Comparison of ENCODE assay signal across 8 cellular contexts in genomic region chr13:91313103-91313502, GRCh38. TPM values are rescaled to one million over a fixed set of nuclear protein-coding genes. Genes with fewer than 3 reads are reported as not detected.
DNase-seq lines count a peak whose midpoint lies in the region; TF ChIP-seq lines count a peak whose summit lies in the region.

No MANE protein-coding gene starts in this region.

- H3K4me3 ChIP-seq in AG04449 (ENCODE audit: low read depth, low read length) (no peak overlapping the region), GM12865 (ENCODE audit: low read depth, low read length) (peak overlapping the region; percentile 36), MM.1S (ENCODE audit: low read length) (peak overlapping the region; percentile 18; the same call in 1 of the 2 replicates), adrenal gland (no peak overlapping the region)

- no peaks in the 10 kb centered on the region for H3F3A ChIP-seq in MM.1S (ENCODE audit: insufficient read depth, low read length)

- no peaks in the 10 kb centered on the region for H3K4me1 ChIP-seq in MM.1S (ENCODE audit: low read length)
- H3K4me1 ChIP-seq in adrenal gland (replicated peaks in 1 of 2) = no peaks in the 10 kb centered on the region

- H3K9me3 ChIP-seq in MM.1S (replicated peaks; ENCODE audit: insufficient read depth, low read length) (no peaks in the 10 kb centered on the region), adrenal gland (replicated peaks in 1 of 3) (peaks cover 0 to 6% (median 0%) of the 10 kb centered on the region in 3 donors)

- H3K36me3 ChIP-seq in MM.1S (replicated peaks; ENCODE audit: insufficient read depth, low read length) (no peaks in the 10 kb centered on the region), adrenal gland (replicated peaks in 1 of 2) (no peaks in the 10 kb centered on the region)

- intact Hi-C loops in adrenal gland (cut with DNase I) = no loop called here

- TF ChIP-seq CTCF in AG04449 (IDR thresholded peaks at IDR 0.05; ENCODE audit: insufficient read depth, low read length, missing control alignments) (peak; percentile 23), GM12865 (IDR thresholded peaks at IDR 0.05; ENCODE audit: insufficient read depth, low read depth, low read length, missing control alignments) (peak; percentile 68), MM.1S (IDR thresholded peaks at IDR 0.05; ENCODE audit: low read length) (peak; percentile 53), adrenal gland (IDR thresholded peaks at IDR 0.05) (peak in 4 of 6 experiments; percentile 33 to 46 (median 44))

- no peak overlapping the region for H3K9ac ChIP-seq in MM.1S (ENCODE audit: low read length)

- H3K27me3 ChIP-seq in MM.1S (replicated peaks; ENCODE audit: insufficient read depth, low read length) (no peaks in the 10 kb centered on the region), adrenal gland (peaks cover 37% of the 10 kb centered on the region)

- H3K9me2 ChIP-seq in MM.1S (replicated peaks; ENCODE audit: insufficient read depth, low read length) = no peaks in the 10 kb centered on the region

- 21 to 30% (median 27%) methylated on average over 5 of the region's 5 CpGs for WGBS in adrenal gland, 4 donors

- DNase-seq in AG04449 (ENCODE audit: low read depth, low spot score) (no peak), GM12865 (ENCODE audit: low read depth) (peak; percentile 69), HEK293T (ENCODE audit: extremely low spot score) (peak; percentile 64), MM.1S (peak; percentile 55), adrenal gland (peak in 1 of 7 donors; percentile 2), left kidney (ENCODE audit: low read depth, low spot score) (peak; percentile 44), NCI-H1694 treated with DMSO at 0.1 percent for 48 hours (lab: John Stamatoyannopoulos, UW) (no peak), islet precursor cell (no peak)

- CTCF ChIA-PET in AG04449 (lab: Yijun Ruan, JAX) = interaction anchor here (1.3 kb wide), 1 partner anchor 36 kb away, joined by 5 read pairs; no protein-coding TSS in a partner anchor
- CTCF ChIA-PET in HEK293T (lab: Yijun Ruan, JAX) = interaction anchor here (0.6 to 1.5 kb wide), 4 partner anchors 11 to 95 kb away, joined by 3 to 8 read pairs (median 4); no protein-coding TSS in a partner anchor

- no peak overlapping the region for H2AFZ ChIP-seq in MM.1S (ENCODE audit: low read length)

- H3K4me2 ChIP-seq in MM.1S (ENCODE audit: low read depth, low read length) = peak overlapping the region; percentile 59; the same call in 1 of the 2 replicates

- POLR2A ChIA-PET in AG04449 (lab: Yijun Ruan, JAX) (no interaction called here), HEK293T (lab: Yijun Ruan, JAX) (interaction anchor here (1.4 kb wide), 1 partner anchor 34 kb away, joined by 4 read pairs; the partner anchor contains the start of gene MIR17HG)

- TF ChIP-seq POLR2A in adrenal gland (IDR thresholded peaks at IDR 0.05) = no peak

- H3K79me2 ChIP-seq in MM.1S (ENCODE audit: low read length) = no peaks in the 10 kb centered on the region

- H4K20me1 ChIP-seq in MM.1S (ENCODE audit: insufficient read depth, low read length) = no peaks in the 10 kb centered on the region

- H3K27ac ChIP-seq in MM.1S (ENCODE audit: low read length) (no peak overlapping the region), adrenal gland (no peak overlapping the region)

TF ChIP-seq in HEK293T, 16 proteins besides CTCF, POLR2A, EP300 and RAD21:
- no peak for TF ChIP-seq ELF4 (IDR thresholded peaks at IDR 0.05)
- no peak for TF ChIP-seq ARNT (IDR thresholded peaks at IDR 0.05)
- TF ChIP-seq TARDBP (IDR thresholded peaks at IDR 0.05) = no peak
- TF ChIP-seq BHLHE40 (IDR thresholded peaks at IDR 0.05; ENCODE audit: borderline replicate concordance) = no peak
- no peak for TF ChIP-seq LEF1 (IDR thresholded peaks at IDR 0.05; ENCODE audit: borderline replicate concordance)
- TF ChIP-seq L3MBTL2 (conservative IDR thresholded peaks at IDR 0.05) = no peak
- no peak for TF ChIP-seq FOXM1 (IDR thresholded peaks at IDR 0.05; ENCODE audit: borderline replicate concordance)
- TF ChIP-seq NFRKB (IDR thresholded peaks at IDR 0.05) = no peak
- TF ChIP-seq PKNOX1 (IDR thresholded peaks at IDR 0.05) = no peak
- TF ChIP-seq SUZ12 (IDR thresholded peaks at IDR 0.05) = no peak
- TF ChIP-seq FOXA1 (IDR thresholded peaks at IDR 0.05) = no peak
- no peak for TF ChIP-seq CTBP1 (IDR thresholded peaks at IDR 0.05; ENCODE audit: borderline replicate concordance)
- TF ChIP-seq ZNF384 (IDR thresholded peaks at IDR 0.05) = no peak
- no peak for TF ChIP-seq SP1 (IDR thresholded peaks at IDR 0.05)
- TF ChIP-seq FOXK2 (IDR thresholded peaks at IDR 0.05) = no peak
- TF ChIP-seq HDGF (IDR thresholded peaks at IDR 0.05; ENCODE audit: borderline replicate concordance) = no peak

RNA-seq across cellular contexts. Expression of gene MIR17HG, which starts 34.4 kb away (rescaled TPM):
- total RNA-seq in adrenal gland = 1 to 10 TPM in 5 of 8 donors, under 1 TPM in 3; 0.41 to 2.8 (median 1.5) TPM
- 1 to 10 TPM in 2 of 3 donors, under 1 TPM in 1; 0.48 to 4.3 (median 2.4) TPM for polyA plus RNA-seq in adrenal gland

Comparison
In these comparisons a context has a peak if more than half of its experiments do, and no peak if none do; other contexts are left out.
1. DNase-seq: peak in GM12865 (single experiment), HEK293T (single experiment), MM.1S (single experiment) and left kidney (single experiment); none in AG04449 (single experiment), NCI-H1694 treated with DMSO at 0.1 percent for 48 hours (single experiment) and islet precursor cell (single experiment).
2. H3K4me3 ChIP-seq: peak in GM12865 (single experiment) and MM.1S (single experiment); none in AG04449 (single experiment) and adrenal gland (0 of 4).
3. Peak in every context shown above with its lines, with median percentiles within 50 percentile points of each other: CTCF ChIP-seq.